In genomic region chr4:130183796-130184195, GRCh38 we compare ENCODE assay signal across 17 cellular contexts.
DNase-seq lines count a peak whose midpoint lies in the region; ATAC-seq and TF ChIP-seq lines count a peak whose summit lies in the region.
"Had no signal": no experiment of that assay in that cellular context is flagged by ENCODE, and none has a peak within 500 bp of the region (broad histone marks: within the 10 kb centered on the region; RNA-seq: fewer than 3 reads in every experiment).

No MANE protein-coding gene starts in this region.

- POLR2A ChIA-PET in activated CD8-positive, alpha-beta T cell treated with anti-CD3 and anti-CD28 coated beads, Interleukin-2, amount 10 ng/mL, durations not matched to agents 7 days and 5 days (lab: Charles Lee): no interaction called here

- H3K4me1 Mint-ChIP-seq in brain: peaks cover 21% of the 10 kb centered on the region
- no peaks in the 10 kb centered on the region for H3K4me1 Mint-ChIP-seq in activated CD8-positive, alpha-beta T cell treated with anti-CD3 and anti-CD28 coated beads, Interleukin-2, amount 10 ng/mL, durations not matched to agents 7 days and 5 days (ENCODE audit: low read depth)
- H3K4me1 Mint-ChIP-seq: B cell; CD4-positive, CD25-positive, alpha-beta regulatory T cell; CD8-positive, alpha-beta memory T cell had no signal

- ATAC-seq in activated CD8-positive, alpha-beta T cell treated with anti-CD3 and anti-CD28 coated beads, Interleukin-2, amount 10 ng/mL, durations not matched to agents 7 days and 5 days: no peak
- ATAC-seq: A549 had no signal

- H3K27ac Mint-ChIP-seq in brain: peak overlapping the region in 4 of 5 experiments; percentile 19 to 41 (median 30)
- H3K27ac Mint-ChIP-seq in activated CD8-positive, alpha-beta T cell treated with anti-CD3 and anti-CD28 coated beads, Interleukin-2, amount 10 ng/mL, durations not matched to agents 7 days and 5 days: no peak overlapping the region
- H3K27ac Mint-ChIP-seq: B cell; CD4-positive, CD25-positive, alpha-beta regulatory T cell; CD8-positive, alpha-beta memory T cell had no signal

- DNase-seq in NCI-H1436 treated with DMSO at 0.1 percent for 48 hours (lab: John Stamatoyannopoulos, UW) (peak; percentile 15), NCI-H1436 (lab: John Stamatoyannopoulos, UW) (no peak), SK-N-DZ (ENCODE audit: low spot score) (peak; percentile 89), SW480 (ENCODE audit: low spot score) (no peak), glomerular visceral epithelial cell (ENCODE audit: extremely low spot score) (no peak)
- DNase-seq in activated CD8-positive, alpha-beta T cell treated with anti-CD3 and anti-CD28 coated beads, Interleukin-2, amount 10 ng/mL, durations not matched to agents 7 days and 5 days: no peak
- DNase-seq: C1 segment of cervical spinal cord; CD4-positive, CD25-positive, alpha-beta regulatory T cell; CD8-positive, alpha-beta memory T cell; COR-L47; DMS 273 treated with DMSO at 0.1 percent for 48 hours; DMS53; DND-41; GM23248 had no signal

- peak overlapping the region in 1 of 5 experiments; percentile 30 for H3K4me3 Mint-ChIP-seq in brain
- H3K4me3 Mint-ChIP-seq in activated CD8-positive, alpha-beta T cell treated with anti-CD3 and anti-CD28 coated beads, Interleukin-2, amount 10 ng/mL, durations not matched to agents 7 days and 5 days: no peak overlapping the region
- H3K4me3 Mint-ChIP-seq: B cell; CD4-positive, CD25-positive, alpha-beta regulatory T cell; CD8-positive, alpha-beta memory T cell had no signal

- no peak for TF ChIP-seq CTCF in brain (conservative IDR thresholded peaks at IDR 0.05)

- CTCF ChIA-PET in activated CD8-positive, alpha-beta T cell treated with anti-CD3 and anti-CD28 coated beads, Interleukin-2, amount 10 ng/mL, durations not matched to agents 7 days and 5 days (lab: Charles Lee): no interaction called here

- peaks cover 0 to 10% (median 0%) of the 10 kb centered on the region in 5 experiments for H3K9me3 Mint-ChIP-seq in brain
- no peaks in the 10 kb centered on the region for H3K9me3 Mint-ChIP-seq in activated CD8-positive, alpha-beta T cell treated with anti-CD3 and anti-CD28 coated beads, Interleukin-2, amount 10 ng/mL, durations not matched to agents 7 days and 5 days (ENCODE audit: insufficient read depth)

- H3K36me3 Mint-ChIP-seq in brain: no peaks in the 10 kb centered on the region
- no peaks in the 10 kb centered on the region for H3K36me3 Mint-ChIP-seq in activated CD8-positive, alpha-beta T cell treated with anti-CD3 and anti-CD28 coated beads, Interleukin-2, amount 10 ng/mL, durations not matched to agents 7 days and 5 days (ENCODE audit: low read depth)
- H3K36me3 Mint-ChIP-seq: CD4-positive, CD25-positive, alpha-beta regulatory T cell; CD8-positive, alpha-beta memory T cell had no signal

- no peaks in the 10 kb centered on the region for H3K27me3 Mint-ChIP-seq in brain
- no peaks in the 10 kb centered on the region for H3K27me3 Mint-ChIP-seq in activated CD8-positive, alpha-beta T cell treated with anti-CD3 and anti-CD28 coated beads, Interleukin-2, amount 10 ng/mL, durations not matched to agents 7 days and 5 days (ENCODE audit: low read depth)
- H3K27me3 Mint-ChIP-seq: B cell; CD4-positive, CD25-positive, alpha-beta regulatory T cell; CD8-positive, alpha-beta memory T cell had no signal

Comparison
In these comparisons a context has a peak if more than half of its experiments do, and no peak if none do; other contexts are left out.
1. DNase-seq: peak in NCI-H1436 treated with DMSO at 0.1 percent for 48 hours (single experiment) and SK-N-DZ (single experiment); none in NCI-H1436 (single experiment), activated CD8-positive, alpha-beta T cell treated with anti-CD3 and anti-CD28 coated beads, Interleukin-2, amount 10 ng/mL, durations not matched to agents 7 days and 5 days (single experiment), SW480 (single experiment) and glomerular visceral epithelial cell (single experiment).